In genomic region chr3:35537265-35537664, GRCh38 we compare ENCODE assay signal across 24 cellular contexts.
DNase-seq lines count a peak whose midpoint lies in the region; ATAC-seq and TF ChIP-seq lines count a peak whose summit lies in the region.
"Had no signal": no experiment of that assay in that cellular context is flagged by ENCODE, and none has a peak within 500 bp of the region (broad histone marks: within the 10 kb centered on the region; RNA-seq: fewer than 3 reads in every experiment).

No MANE protein-coding gene starts in this region.

- no peaks in the 10 kb centered on the region for H3K4me1 ChIP-seq in osteoblast (ENCODE audit: insufficient read depth, low read length)
- H3K4me1 ChIP-seq: parathyroid adenoma, right lobe of liver, stomach, tibial nerve had no signal

- no peaks in the 10 kb centered on the region for H3K36me3 ChIP-seq in osteoblast (ENCODE audit: insufficient read depth, low read length)
- H3K36me3 ChIP-seq: right lobe of liver, stomach, tibial nerve had no signal

- H3K27me3 ChIP-seq in osteoblast (ENCODE audit: insufficient read depth, low read length), result no peaks in the 10 kb centered on the region
- H3K27me3 ChIP-seq: right lobe of liver, stomach, tibial nerve had no signal

- no peaks in the 10 kb centered on the region for H3K9me3 ChIP-seq in osteoblast (ENCODE audit: low read depth, low read length)
- H3K9me3 ChIP-seq: right lobe of liver, stomach, tibial nerve had no signal

- DNase-seq in DMS 273 (lab: John Stamatoyannopoulos, UW; ENCODE audit: unreplicated experiment) (peak; percentile 14), DMS 273 treated with DMSO at 0.1 percent for 48 hours (lab: John Stamatoyannopoulos, UW) (no peak), NCI-H2171 treated with DMSO at 0.1 percent for 48 hours (lab: John Stamatoyannopoulos, UW) (peak; percentile 59), astrocyte of the spinal cord (ENCODE audit: low read depth, low spot score) (peak; percentile 18), osteoblast (ENCODE audit: insufficient read length, low spot score, missing footprints) (peak; percentile 13), NK-92 (lab: John Stamatoyannopoulos, UW; ENCODE audit: unreplicated experiment) (no peak), activated T-cell treated with anti-CD3 and anti-CD28 coated beads for 4 hours (no peak)
- DNase-seq: activated CD4-positive, alpha-beta T cell treated with anti-CD3 and anti-CD28 coated beads, Interleukin-2, amount 50 U/mL, for 4 hours; activated CD8-positive, alpha-beta memory T cell treated with anti-CD3 and anti-CD28 coated beads, Interleukin-2, amount 50 U/mL, for 48 hours; activated gamma-delta T cell; AML-193; foreskin fibroblast; HFFc6; immature natural killer cell; NCI-H1417 treated with DMSO at 0.1 percent for 48 hours; nephron progenitor cell; right lobe of liver; stomach; T-helper 2 cell had no signal

- no peak overlapping the region for H2AFZ ChIP-seq in osteoblast (ENCODE audit: low read length)
- H2AFZ ChIP-seq: parathyroid adenoma had no signal

- no peak for ATAC-seq in esophagus mucosa
- ATAC-seq: WTC11 had no signal

- no peaks in the 10 kb centered on the region for H3K79me2 ChIP-seq in osteoblast (ENCODE audit: insufficient read depth, low read length)
- H3K79me2 ChIP-seq: parathyroid adenoma had no signal

- in situ Hi-C loops in astrocyte of the spinal cord (cut with HindIII; ENCODE audit: low sequenced_read_pairs), result no loop called here

- no peak overlapping the region for H3K27ac ChIP-seq in osteoblast (ENCODE audit: low read depth, low read length)
- H3K27ac ChIP-seq: 22Rv1, parathyroid adenoma, right lobe of liver, stomach, tibial nerve had no signal

- no peak for TF ChIP-seq CTCF in astrocyte of the spinal cord (IDR thresholded peaks at IDR 0.05; ENCODE audit: low read depth, low read length)
- no peak for TF ChIP-seq CTCF in osteoblast (IDR thresholded peaks at IDR 0.05; ENCODE audit: extremely low read depth, low read depth, low read length)

- no peak overlapping the region for H3K4me2 ChIP-seq in osteoblast (ENCODE audit: insufficient read depth, low read length)

- no peaks in the 10 kb centered on the region for H4K20me1 ChIP-seq in osteoblast (ENCODE audit: insufficient read depth, low read length)

- H3K4me3 ChIP-seq in astrocyte of the spinal cord (ENCODE audit: low read depth, low read length), result no peak overlapping the region
- no peak overlapping the region for H3K4me3 ChIP-seq in osteoblast (ENCODE audit: insufficient read depth, low read length)
- H3K4me3 ChIP-seq: right lobe of liver, stomach, tibial nerve had no signal

Comparison
In these comparisons a context has a peak if more than half of its experiments do, and no peak if none do; other contexts are left out.
1. DNase-seq: peak in DMS 273 (single experiment), NCI-H2171 treated with DMSO at 0.1 percent for 48 hours (single experiment), astrocyte of the spinal cord (single experiment) and osteoblast (single experiment); none in DMS 273 treated with DMSO at 0.1 percent for 48 hours (single experiment), NK-92 (single experiment) and activated T-cell treated with anti-CD3 and anti-CD28 coated beads for 4 hours (single experiment).